1 cellular context compared by ENCODE assay signal in genomic region chr15:99158626-99159412, GRCh38.
TF ChIP-seq lines count a peak whose summit lies in the region.

No MANE protein-coding gene starts in this region.

TF ChIP-seq in GM12878, 131 proteins besides CTCF, POLR2A, EP300 and RAD21:
- TF ChIP-seq ZNF622 (IDR thresholded peaks at IDR 0.05) (no peak), RAD51 (IDR thresholded peaks at IDR 0.05) (no peak), CEBPB (IDR thresholded peaks at IDR 0.05; ENCODE audit: borderline replicate concordance in 1 of 2, low read depth in 2 of 2, low read length in 2 of 2) (no peak), ZSCAN29 (IDR thresholded peaks at IDR 0.05) (no peak), ZNF217 (IDR thresholded peaks at IDR 0.05) (no peak), HSF1 (IDR thresholded peaks at IDR 0.05; ENCODE audit: low read depth, low read length) (no peak), USF1 (IDR thresholded peaks at IDR 0.05; ENCODE audit: borderline replicate concordance, extremely low read length, insufficient read depth, low read depth, low read length) (no peak), NKRF (conservative IDR thresholded peaks at IDR 0.05) (no peak), PKNOX1 (IDR thresholded peaks at IDR 0.05) (no peak), BCL3 (IDR thresholded peaks at IDR 0.05; ENCODE audit: borderline replicate concordance, insufficient read depth, low read depth, low read length, poor library complexity, severe bottlenecking) (no peak), MEF2B (IDR thresholded peaks at IDR 0.05; ENCODE audit: partially characterized antibody, poor library complexity, severe bottlenecking) (no peak), KDM1A (IDR thresholded peaks at IDR 0.05; ENCODE audit: borderline replicate concordance) (no peak), EGR1 (IDR thresholded peaks at IDR 0.05; ENCODE audit: borderline replicate concordance in 1 of 2, low read depth in 2 of 2, low read length in 2 of 2) (no peak), JUNB (IDR thresholded peaks at IDR 0.05) (no peak)
- TF ChIP-seq, protein P1, sequence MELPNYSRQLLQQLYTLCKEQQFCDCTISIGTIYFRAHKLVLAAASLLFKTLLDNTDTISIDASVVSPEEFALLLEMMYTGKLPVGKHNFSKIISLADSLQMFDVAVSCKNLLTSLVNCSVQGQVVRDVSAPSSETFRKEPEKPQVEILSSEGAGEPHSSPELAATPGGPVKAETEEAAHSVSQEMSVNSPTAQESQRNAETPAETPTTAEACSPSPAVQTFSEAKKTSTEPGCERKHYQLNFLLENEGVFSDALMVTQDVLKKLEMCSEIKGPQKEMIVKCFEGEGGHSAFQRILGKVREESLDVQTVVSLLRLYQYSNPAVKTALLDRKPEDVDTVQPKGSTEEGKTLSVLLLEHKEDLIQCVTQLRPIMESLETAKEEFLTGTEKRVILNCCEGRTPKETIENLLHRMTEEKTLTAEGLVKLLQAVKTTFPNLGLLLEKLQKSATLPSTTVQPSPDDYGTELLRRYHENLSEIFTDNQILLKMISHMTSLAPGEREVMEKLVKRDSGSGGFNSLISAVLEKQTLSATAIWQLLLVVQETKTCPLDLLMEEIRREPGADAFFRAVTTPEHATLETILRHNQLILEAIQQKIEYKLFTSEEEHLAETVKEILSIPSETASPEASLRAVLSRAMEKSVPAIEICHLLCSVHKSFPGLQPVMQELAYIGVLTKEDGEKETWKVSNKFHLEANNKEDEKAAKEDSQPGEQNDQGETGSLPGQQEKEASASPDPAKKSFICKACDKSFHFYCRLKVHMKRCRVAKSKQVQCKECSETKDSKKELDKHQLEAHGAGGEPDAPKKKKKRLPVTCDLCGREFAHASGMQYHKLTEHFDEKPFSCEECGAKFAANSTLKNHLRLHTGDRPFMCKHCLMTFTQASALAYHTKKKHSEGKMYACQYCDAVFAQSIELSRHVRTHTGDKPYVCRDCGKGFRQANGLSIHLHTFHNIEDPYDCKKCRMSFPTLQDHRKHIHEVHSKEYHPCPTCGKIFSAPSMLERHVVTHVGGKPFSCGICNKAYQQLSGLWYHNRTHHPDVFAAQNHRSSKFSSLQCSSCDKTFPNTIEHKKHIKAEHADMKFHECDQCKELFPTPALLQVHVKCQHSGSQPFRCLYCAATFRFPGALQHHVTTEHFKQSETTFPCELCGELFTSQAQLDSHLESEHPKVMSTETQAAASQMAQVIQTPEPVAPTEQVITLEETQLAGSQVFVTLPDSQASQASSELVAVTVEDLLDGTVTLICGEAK (IDR thresholded peaks at IDR 0.05; ENCODE audit: borderline replicate concordance) = no peak
- TF ChIP-seq, protein P2, sequence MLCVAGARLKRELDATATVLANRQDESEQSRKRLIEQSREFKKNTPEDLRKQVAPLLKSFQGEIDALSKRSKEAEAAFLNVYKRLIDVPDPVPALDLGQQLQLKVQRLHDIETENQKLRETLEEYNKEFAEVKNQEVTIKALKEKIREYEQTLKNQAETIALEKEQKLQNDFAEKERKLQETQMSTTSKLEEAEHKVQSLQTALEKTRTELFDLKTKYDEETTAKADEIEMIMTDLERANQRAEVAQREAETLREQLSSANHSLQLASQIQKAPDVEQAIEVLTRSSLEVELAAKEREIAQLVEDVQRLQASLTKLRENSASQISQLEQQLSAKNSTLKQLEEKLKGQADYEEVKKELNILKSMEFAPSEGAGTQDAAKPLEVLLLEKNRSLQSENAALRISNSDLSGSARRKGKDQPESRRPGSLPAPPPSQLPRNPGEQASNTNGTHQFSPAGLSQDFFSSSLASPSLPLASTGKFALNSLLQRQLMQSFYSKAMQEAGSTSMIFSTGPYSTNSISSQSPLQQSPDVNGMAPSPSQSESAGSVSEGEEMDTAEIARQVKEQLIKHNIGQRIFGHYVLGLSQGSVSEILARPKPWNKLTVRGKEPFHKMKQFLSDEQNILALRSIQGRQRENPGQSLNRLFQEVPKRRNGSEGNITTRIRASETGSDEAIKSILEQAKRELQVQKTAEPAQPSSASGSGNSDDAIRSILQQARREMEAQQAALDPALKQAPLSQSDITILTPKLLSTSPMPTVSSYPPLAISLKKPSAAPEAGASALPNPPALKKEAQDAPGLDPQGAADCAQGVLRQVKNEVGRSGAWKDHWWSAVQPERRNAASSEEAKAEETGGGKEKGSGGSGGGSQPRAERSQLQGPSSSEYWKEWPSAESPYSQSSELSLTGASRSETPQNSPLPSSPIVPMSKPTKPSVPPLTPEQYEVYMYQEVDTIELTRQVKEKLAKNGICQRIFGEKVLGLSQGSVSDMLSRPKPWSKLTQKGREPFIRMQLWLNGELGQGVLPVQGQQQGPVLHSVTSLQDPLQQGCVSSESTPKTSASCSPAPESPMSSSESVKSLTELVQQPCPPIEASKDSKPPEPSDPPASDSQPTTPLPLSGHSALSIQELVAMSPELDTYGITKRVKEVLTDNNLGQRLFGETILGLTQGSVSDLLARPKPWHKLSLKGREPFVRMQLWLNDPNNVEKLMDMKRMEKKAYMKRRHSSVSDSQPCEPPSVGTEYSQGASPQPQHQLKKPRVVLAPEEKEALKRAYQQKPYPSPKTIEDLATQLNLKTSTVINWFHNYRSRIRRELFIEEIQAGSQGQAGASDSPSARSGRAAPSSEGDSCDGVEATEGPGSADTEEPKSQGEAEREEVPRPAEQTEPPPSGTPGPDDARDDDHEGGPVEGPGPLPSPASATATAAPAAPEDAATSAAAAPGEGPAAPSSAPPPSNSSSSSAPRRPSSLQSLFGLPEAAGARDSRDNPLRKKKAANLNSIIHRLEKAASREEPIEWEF (IDR thresholded peaks at IDR 0.05; ENCODE audit: insufficient replicate concordance, low read depth, low read length) = no peak
